Comparison of ENCODE assay signal across 23 cellular contexts in the genomic region with DNA sequence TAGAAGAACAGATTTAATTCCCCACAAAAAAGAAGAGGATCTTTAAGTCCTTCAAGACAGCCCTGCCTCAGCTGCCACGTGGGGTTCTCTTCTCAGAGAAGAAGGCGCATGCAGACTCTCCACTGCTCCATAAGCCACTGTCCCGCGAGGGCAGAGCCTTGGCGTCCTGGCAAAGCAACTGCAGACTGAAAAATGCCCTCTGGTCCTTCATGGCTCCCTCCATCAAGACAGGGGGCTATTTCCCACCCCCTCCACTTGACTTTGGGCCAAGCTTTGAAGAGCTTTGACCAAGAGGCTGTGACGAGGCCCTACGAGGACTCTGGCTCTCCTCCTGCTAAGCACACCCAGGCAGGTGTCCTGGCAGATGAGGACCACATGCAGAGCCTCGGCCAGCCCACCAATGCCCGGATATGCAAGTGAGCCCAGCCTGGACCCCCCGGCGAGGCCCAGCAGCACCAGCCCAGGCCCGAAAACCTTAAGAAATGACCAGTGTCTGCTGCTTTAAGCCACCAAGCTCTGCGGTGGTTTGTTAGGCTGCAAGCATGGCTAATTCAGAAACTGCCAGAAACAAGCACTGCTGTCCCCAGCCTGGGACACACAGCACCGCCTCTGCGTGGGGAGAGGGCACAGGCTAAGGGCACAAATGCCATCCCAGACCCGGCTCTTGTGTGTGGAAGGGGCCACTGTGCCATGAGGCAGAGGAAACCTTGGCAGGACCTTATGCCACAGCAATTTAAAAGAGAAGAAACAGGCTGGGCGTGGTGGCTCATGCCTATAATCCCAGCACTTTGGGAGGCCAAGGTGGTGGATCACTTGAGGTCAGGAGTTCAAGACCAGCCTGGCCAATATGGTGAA.
"Had no signal": no experiment of that assay in that cellular context is flagged by ENCODE, and none has a peak within 500 bp of the region (broad histone marks: within the 10 kb centered on the region; RNA-seq: fewer than 3 reads in every experiment).

No MANE protein-coding gene starts in this region.

- H3K36me3 ChIP-seq: colonic mucosa, ovary had no signal

- H3K4me3 Mint-ChIP-seq: activated B cell treated with CpG ODN at 0.5 μM for 24 hours; activated CD8-positive, alpha-beta T cell treated with anti-CD3 and anti-CD28 coated beads for 36 hours; activated naive CD4-positive, alpha-beta T cell treated with anti-CD3 and anti-CD28 coated beads for 36 hours; activated T-cell treated with anti-CD3 and anti-CD28 coated beads, Interleukin-2, amount 50 U/mL, for 24 hours; neural crest cell had no signal

- H3K27ac Mint-ChIP-seq: activated B cell treated with CpG ODN at 0.5 μM for 24 hours; activated CD8-positive, alpha-beta T cell treated with anti-CD3 and anti-CD28 coated beads for 36 hours; activated naive CD4-positive, alpha-beta T cell treated with anti-CD3 and anti-CD28 coated beads for 36 hours; activated T-cell treated with anti-CD3 and anti-CD28 coated beads, Interleukin-2, amount 50 U/mL, for 24 hours; activated T-helper 2 cell treated with anti-CD3 and anti-CD28 coated beads, Interferon-gamma antibody, Interleukin-2, Interleukin-4, amounts not matched to agents 10 μg/mL and 5 μg/mL and 100 μg/mL, durations not matched to agents 14 hours and 24 hours and 36 hours had no signal

- H3K9me3 Mint-ChIP-seq: activated B cell treated with CpG ODN at 0.5 μM for 24 hours; activated CD8-positive, alpha-beta T cell treated with anti-CD3 and anti-CD28 coated beads for 36 hours; activated naive CD4-positive, alpha-beta T cell treated with anti-CD3 and anti-CD28 coated beads for 36 hours; activated T-cell treated with anti-CD3 and anti-CD28 coated beads, Interleukin-2, amount 50 U/mL, for 24 hours; activated T-helper 2 cell treated with anti-CD3 and anti-CD28 coated beads, Interferon-gamma antibody, Interleukin-2, Interleukin-4, amounts not matched to agents 10 μg/mL and 5 μg/mL and 100 μg/mL, durations not matched to agents 14 hours and 24 hours and 36 hours had no signal

- H3K27ac ChIP-seq: body of pancreas, colonic mucosa, gastrocnemius medialis, left lung, ovary, psoas muscle, skin epidermis, testis, upper lobe of left lung had no signal

- H3K4me1 ChIP-seq: body of pancreas, colonic mucosa, psoas muscle, testis had no signal

- H3K9me3 ChIP-seq: body of pancreas, colonic mucosa, gastrocnemius medialis, left lung, ovary, psoas muscle, testis, upper lobe of left lung had no signal

- H3K4me3 ChIP-seq: body of pancreas, colonic mucosa, gastrocnemius medialis, left lung, ovary, psoas muscle, skin epidermis, testis, upper lobe of left lung had no signal

- H3K27me3 ChIP-seq: body of pancreas, colonic mucosa, gastrocnemius medialis, left lung, ovary, testis, upper lobe of left lung had no signal

- DNase-seq: activated B cell treated with CpG ODN at 0.5 μM for 24 hours; activated CD4-positive, alpha-beta T cell treated with anti-CD3 and anti-CD28 coated beads for 48 hours; activated CD8-positive, alpha-beta T cell treated with anti-CD3 and anti-CD28 coated beads for 36 hours; activated naive CD4-positive, alpha-beta T cell treated with anti-CD3 and anti-CD28 coated beads for 36 hours; activated T-cell treated with anti-CD3 and anti-CD28 coated beads, Interleukin-2, amount 50 U/mL, for 24 hours; body of pancreas; central memory CD4-positive, alpha-beta T cell; colonic mucosa; gastrocnemius medialis; head of caudate nucleus; mammary epithelial cell; ovary; psoas muscle; right cardiac atrium; stimulated activated CD4-positive, alpha-beta T cell treated with anti-CD3 and anti-CD28 coated beads, Interleukin-15, amount 100 ng/mL, for 24 hours; stimulated activated CD4-positive, alpha-beta T cell treated with anti-CD3 and anti-CD28 coated beads, Interleukin-2, amount 100 ng/mL, for 48 hours; testis; upper lobe of left lung had no signal

- H3K4me1 Mint-ChIP-seq: neural crest cell had no signal

- ATAC-seq: activated CD8-positive, alpha-beta T cell treated with anti-CD3 and anti-CD28 coated beads for 36 hours; body of pancreas; esophagus mucosa; gastrocnemius medialis; left lung; psoas muscle; right cardiac atrium had no signal

- H3K27me3 Mint-ChIP-seq: activated B cell treated with CpG ODN at 0.5 μM for 24 hours; activated CD8-positive, alpha-beta T cell treated with anti-CD3 and anti-CD28 coated beads for 36 hours; activated T-cell treated with anti-CD3 and anti-CD28 coated beads, Interleukin-2, amount 50 U/mL, for 24 hours had no signal
